24 cellular contexts compared by ENCODE assay signal in the genomic region with DNA sequence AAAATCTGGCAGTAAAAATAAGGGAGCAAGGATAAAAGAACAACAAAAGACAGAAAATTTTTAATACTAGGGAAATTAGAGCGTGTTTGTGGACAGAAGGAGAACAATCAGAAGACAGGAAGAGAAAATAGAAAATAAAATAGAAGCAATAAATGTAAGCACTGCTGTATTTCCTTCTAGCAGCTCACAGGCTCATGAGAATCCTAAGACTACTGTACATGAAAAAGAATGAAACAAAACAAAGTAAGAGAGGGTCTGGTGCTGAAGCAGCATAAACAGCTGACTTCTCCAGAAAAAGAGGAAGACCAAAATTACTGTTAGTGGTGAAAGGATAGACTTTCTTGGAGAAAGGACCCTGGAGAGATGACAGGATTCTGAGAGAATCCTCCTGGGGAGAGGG. TPM values are rescaled to one million over a fixed set of nuclear protein-coding genes. Genes with fewer than 3 reads are reported as not detected.
DNase-seq lines count a peak whose midpoint lies in the region; ATAC-seq, FAIRE-seq and TF ChIP-seq lines count a peak whose summit lies in the region.
"Had no signal": no experiment of that assay in that cellular context is flagged by ENCODE, and none has a peak within 500 bp of the region (broad histone marks: within the 10 kb centered on the region; RNA-seq: fewer than 3 reads in every experiment).

No MANE protein-coding gene starts in this region.

- H3K36me3 ChIP-seq in mucosa of descending colon (ENCODE audit: low read depth): no peaks in the 10 kb centered on the region
- H3K36me3 ChIP-seq in hepatocyte (replicated peaks; ENCODE audit: insufficient read depth, low read depth): no peaks in the 10 kb centered on the region
- H3K36me3 ChIP-seq: prostate gland had no signal

- TF ChIP-seq RAD21 in A549 (conservative IDR thresholded peaks at IDR 0.05 in 1 of 2, IDR thresholded peaks at IDR 0.05 in 1 of 2): no peak

- H3K9me3 Mint-ChIP-seq in HFFc6: no peaks in the 10 kb centered on the region
- H3K9me3 Mint-ChIP-seq in activated T-helper 17 cell treated with anti-CD3 and anti-CD28 coated beads, Interleukin-2, amount 50 U/mL, for 72 hours: peaks cover 6% of the 10 kb centered on the region

- no peak for FAIRE-seq in A549 (lab: Jason Lieb, UNC)
- FAIRE-seq in D721Med (lab: Jason Lieb, UNC): no peak
- FAIRE-seq: bronchial epithelial cell, GM12892 had no signal

- TF ChIP-seq CTCF in A549 (IDR thresholded peaks at IDR 0.05): no peak
- no peak for TF ChIP-seq CTCF in HFFc6 (IDR thresholded peaks at IDR 0.05)
- no peak for TF ChIP-seq CTCF in mucosa of descending colon (IDR thresholded peaks at IDR 0.05)
- no peak for TF ChIP-seq CTCF in hepatocyte (IDR thresholded peaks at IDR 0.05; ENCODE audit: poor library complexity)
- no peak for TF ChIP-seq CTCF in D721Med (IDR thresholded peaks at IDR 0.05; ENCODE audit: insufficient read depth, missing control alignments)

- peaks cover 11% of the 10 kb centered on the region for H3K4me1 Mint-ChIP-seq in HFFc6 (ENCODE audit: low read depth)
- H3K4me1 Mint-ChIP-seq in activated T-helper 17 cell treated with anti-CD3 and anti-CD28 coated beads, Interleukin-2, amount 50 U/mL, for 72 hours: peaks cover 7% of the 10 kb centered on the region
- H3K4me1 Mint-ChIP-seq: activated naive CD4-positive, alpha-beta T cell treated with anti-CD3 and anti-CD28 coated beads, Interleukin-2, amount 10 ng/mL, durations not matched to agents 7 days and 5 days had no signal

- no peak overlapping the region for H2AFZ ChIP-seq in hepatocyte

- peaks cover 56% of the 10 kb centered on the region for H3K79me2 ChIP-seq in hepatocyte

- no peaks in the 10 kb centered on the region for H3K27me3 Mint-ChIP-seq in HFFc6 (ENCODE audit: insufficient read depth)
- H3K27me3 Mint-ChIP-seq in activated T-helper 17 cell treated with anti-CD3 and anti-CD28 coated beads, Interleukin-2, amount 50 U/mL, for 72 hours: no peaks in the 10 kb centered on the region
- H3K27me3 Mint-ChIP-seq: activated CD4-positive, alpha-beta T cell treated with anti-CD3 and anti-CD28 coated beads for 36 hours; activated naive CD4-positive, alpha-beta T cell treated with anti-CD3 and anti-CD28 coated beads, Interleukin-2, amount 10 ng/mL, durations not matched to agents 7 days and 5 days had no signal

- H4K20me1 ChIP-seq in hepatocyte (ENCODE audit: insufficient read depth, poor library complexity, severe bottlenecking): no peaks in the 10 kb centered on the region

- no peaks in the 10 kb centered on the region for H3K27me3 ChIP-seq in hepatocyte
- H3K27me3 ChIP-seq: BLaER1 treated with 17β-estradiol and CSF1 and Interleukin-3, amounts not matched to agents 10 nM and 100 nM; uterus had no signal

- H3K27ac Mint-ChIP-seq in HFFc6: peak overlapping the region; percentile 51; the same call in 1 of the 2 replicates
- H3K27ac Mint-ChIP-seq in activated T-helper 17 cell treated with anti-CD3 and anti-CD28 coated beads, Interleukin-2, amount 50 U/mL, for 72 hours: peak overlapping the region; percentile 24
- H3K27ac Mint-ChIP-seq: activated CD4-positive, alpha-beta T cell treated with anti-CD3 and anti-CD28 coated beads for 36 hours; activated naive CD4-positive, alpha-beta T cell treated with anti-CD3 and anti-CD28 coated beads, Interleukin-2, amount 10 ng/mL, durations not matched to agents 7 days and 5 days; T-helper 1 cell treated with Interleukin-12 subunit alpha and Interleukin-12 subunit beta and Interleukin-4 antibody, amounts not matched to agents 30 μg/mL and 1 μg/mL, for 36 hours had no signal

- CTCF ChIA-PET in A549 (lab: Yijun Ruan, JAX): interaction anchor here (1.1 kb wide), 1 partner anchor 378 kb away, joined by 3 read pairs; no protein-coding TSS in a partner anchor

- ATAC-seq in A549 (no peak), mucosa of descending colon (peak; percentile 46), HG03378 (IDR thresholded peaks at IDR 0.05; ENCODE audit: unreplicated experiment) (no peak)
- no peak for ATAC-seq in activated T-helper 17 cell treated with anti-CD3 and anti-CD28 coated beads, Interleukin-2, amount 50 U/mL, for 72 hours (replicated peaks)
- ATAC-seq: activated CD4-positive, alpha-beta T cell treated with anti-CD3 and anti-CD28 coated beads for 36 hours; activated T-cell treated with anti-CD3 and anti-CD28 coated beads, Interleukin-2, amount 50 U/mL, for 4 hours; Panc1 had no signal

- no peak for DNase-seq in A549 (ENCODE audit: low read depth in 1 of 2, low spot score in 1 of 2)
- no peak for DNase-seq in HFFc6
- no peak for DNase-seq in mucosa of descending colon
- DNase-seq in nucleus accumbens (lab: John Stamatoyannopoulos, UW): no peak
- DNase-seq in hepatocyte (ENCODE audit: low spot score): no peak
- no peak for DNase-seq in D721Med (ENCODE audit: insufficient read length, low spot score)
- DNase-seq: activated naive CD4-positive, alpha-beta T cell treated with anti-CD3 and anti-CD28 coated beads, Interleukin-2, amount 10 ng/mL, durations not matched to agents 7 days and 5 days; activated T-cell treated with anti-CD3 and anti-CD28 coated beads, Interleukin-2, amount 50 U/mL, for 4 hours; amygdala; H7; NCI-H1436; NCI-H446; uterus had no signal

- H3K27ac ChIP-seq in A549: no peak overlapping the region
- H3K27ac ChIP-seq in hepatocyte: no peak overlapping the region
- H3K27ac ChIP-seq: coronary artery, prostate gland, uterus had no signal

- H3K4me3 ChIP-seq in A549 (no peak overlapping the region), mucosa of descending colon (no peak overlapping the region), hepatocyte (no peak overlapping the region)
- H3K4me3 ChIP-seq: BLaER1 treated with 17β-estradiol and CSF1 and Interleukin-3, amounts not matched to agents 10 nM and 100 nM; coronary artery; prostate gland; uterus had no signal

- no peak for TF ChIP-seq EP300 in A549 (IDR thresholded peaks at IDR 0.05)

- no peaks in the 10 kb centered on the region for H3K9me2 ChIP-seq in hepatocyte (replicated peaks; ENCODE audit: insufficient read depth)

- 0% methylated on average over 1 of the region's 1 CpG for WGBS in A549 (ENCODE audit: missing lambda C conversion rate)
- WGBS in hepatocyte (ENCODE audit: low lambda C conversion rate, missing lambda C conversion rate): 61% methylated on average over 1 of the region's 1 CpG

- no peak overlapping the region for H3K4me3 Mint-ChIP-seq in HFFc6
- no peak overlapping the region for H3K4me3 Mint-ChIP-seq in activated T-helper 17 cell treated with anti-CD3 and anti-CD28 coated beads, Interleukin-2, amount 50 U/mL, for 72 hours
- H3K4me3 Mint-ChIP-seq: activated CD4-positive, alpha-beta T cell treated with anti-CD3 and anti-CD28 coated beads for 36 hours; activated naive CD4-positive, alpha-beta T cell treated with anti-CD3 and anti-CD28 coated beads, Interleukin-2, amount 10 ng/mL, durations not matched to agents 7 days and 5 days; activated T-cell treated with anti-CD3 and anti-CD28 coated beads, Interleukin-2, amount 50 U/mL, for 4 hours; neural crest cell; T-helper 1 cell treated with Interleukin-12 subunit alpha and Interleukin-12 subunit beta and Interleukin-4 antibody, amounts not matched to agents 30 μg/mL and 1 μg/mL, for 36 hours had no signal

- no peak for TF ChIP-seq POLR2A in A549 (IDR thresholded peaks at IDR 0.05; ENCODE audit: low read length)

- H3K4me2 ChIP-seq in A549 (peak overlapping the region; percentile 37; the same call in 2 of the 3 replicates), hepatocyte (no peak overlapping the region)

- POLR2A ChIA-PET in A549 (lab: Yijun Ruan, JAX): no interaction called here

- H3K9me3 ChIP-seq in A549 (no peaks in the 10 kb centered on the region), mucosa of descending colon (no peaks in the 10 kb centered on the region), hepatocyte (ENCODE audit: low read depth) (no peaks in the 10 kb centered on the region)
- H3K9me3 ChIP-seq: prostate gland, uterus had no signal

- intact Hi-C loops in mucosa of descending colon (cut with DNase I, micrococcal nuclease): no loop called here

- peaks cover 14% of the 10 kb centered on the region; the same call in 1 of the 3 replicates for H3K4me1 ChIP-seq in A549
- peaks cover 2% of the 10 kb centered on the region for H3K4me1 ChIP-seq in mucosa of descending colon (ENCODE audit: low read depth)
- no peaks in the 10 kb centered on the region for H3K4me1 ChIP-seq in hepatocyte (ENCODE audit: insufficient read depth)
- H3K4me1 ChIP-seq: prostate gland, uterus had no signal

- H3K36me3 Mint-ChIP-seq in HFFc6 (ENCODE audit: low read depth): peaks cover 65% of the 10 kb centered on the region
- H3K36me3 Mint-ChIP-seq in activated T-helper 17 cell treated with anti-CD3 and anti-CD28 coated beads, Interleukin-2, amount 50 U/mL, for 72 hours (ENCODE audit: low read depth): peaks cover 77% of the 10 kb centered on the region

TF ChIP-seq in A549, 52 proteins besides CTCF, POLR2A, EP300 and RAD21:
- TF ChIP-seq RNF2 (IDR thresholded peaks at IDR 0.05; ENCODE audit: borderline replicate concordance, low read depth) (no peak), FOSL2 (IDR thresholded peaks at IDR 0.05) (no peak), FOSL2 (CRISPR knock-in tag; IDR thresholded peaks at IDR 0.05) (no peak), KDM5A (IDR thresholded peaks at IDR 0.05) (no peak), EHMT2 (IDR thresholded peaks at IDR 0.05; ENCODE audit: low read depth) (no peak), FOXS1 (CRISPR knock-in tag; IDR thresholded peaks at IDR 0.05) (no peak), HOXB13 (CRISPR knock-in tag; IDR thresholded peaks at IDR 0.05; ENCODE audit: low read depth) (no peak), JUN (IDR thresholded peaks at IDR 0.05) (no peak)
- TF ChIP-seq, protein P1, sequence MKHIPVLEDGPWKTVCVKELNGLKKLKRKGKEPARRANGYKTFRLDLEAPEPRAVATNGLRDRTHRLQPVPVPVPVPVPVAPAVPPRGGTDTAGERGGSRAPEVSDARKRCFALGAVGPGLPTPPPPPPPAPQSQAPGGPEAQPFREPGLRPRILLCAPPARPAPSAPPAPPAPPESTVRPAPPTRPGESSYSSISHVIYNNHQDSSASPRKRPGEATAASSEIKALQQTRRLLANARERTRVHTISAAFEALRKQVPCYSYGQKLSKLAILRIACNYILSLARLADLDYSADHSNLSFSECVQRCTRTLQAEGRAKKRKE (CRISPR knock-in tag; IDR thresholded peaks at IDR 0.05; ENCODE audit: low read depth): no peak
TF ChIP-seq in A549: peak in this region for 0.

RNA-seq across cellular contexts. Expression of a gene that starts 17.3 kb away (rescaled TPM):
- 34.2 and 45.6 TPM in 2 replicates for polyA plus RNA-seq in A549 (2011; rRNA removed)
- 9.3 and 11.3 TPM in 2 replicates for polyA plus RNA-seq in A549 (2012; cell fraction: cytosol; rRNA removed)
- polyA plus RNA-seq in A549 (2012; cell fraction: nucleus; rRNA removed): 5.1 and 6.6 TPM in 2 replicates
- 24.1 to 25.5 TPM (median 25.3 TPM) in 3 replicates for polyA plus RNA-seq in A549 (2017; fragmentation: RNase III; extraction: RNeasy Plus Mini Kit Qiagen cat#74134 plus additional on column Dnase treatment)
- polyA minus RNA-seq in A549 (2011; rRNA and poly(A)+ RNA removed): 14.3 and 15.1 TPM in 2 replicates
- total RNA-seq in HFFc6 (2021; fragmentation: NEBNext Ultra II Directional; extraction: Animal tissue kit (Norgen Biotek cat#: 25700)): 10 to 100 TPM; 34.5 to 44.6 (median 39.9) TPM
- 10 to 100 TPM; 16.0 to 27.3 TPM for total RNA-seq in activated T-helper 17 cell treated with anti-CD3 and anti-CD28 coated beads, Interleukin-2, amount 50 U/mL, for 72 hours
- 10 to 100 TPM; 38.1 to 81.2 (median 66.7) TPM for total RNA-seq in mucosa of descending colon
- total RNA-seq in hepatocyte: 54.5 and 69.2 TPM in 2 replicates
- 27.4 and 32.5 TPM in 2 replicates for polyA plus RNA-seq in hepatocyte
